8 cellular contexts compared by ENCODE assay signal in the genomic region with DNA sequence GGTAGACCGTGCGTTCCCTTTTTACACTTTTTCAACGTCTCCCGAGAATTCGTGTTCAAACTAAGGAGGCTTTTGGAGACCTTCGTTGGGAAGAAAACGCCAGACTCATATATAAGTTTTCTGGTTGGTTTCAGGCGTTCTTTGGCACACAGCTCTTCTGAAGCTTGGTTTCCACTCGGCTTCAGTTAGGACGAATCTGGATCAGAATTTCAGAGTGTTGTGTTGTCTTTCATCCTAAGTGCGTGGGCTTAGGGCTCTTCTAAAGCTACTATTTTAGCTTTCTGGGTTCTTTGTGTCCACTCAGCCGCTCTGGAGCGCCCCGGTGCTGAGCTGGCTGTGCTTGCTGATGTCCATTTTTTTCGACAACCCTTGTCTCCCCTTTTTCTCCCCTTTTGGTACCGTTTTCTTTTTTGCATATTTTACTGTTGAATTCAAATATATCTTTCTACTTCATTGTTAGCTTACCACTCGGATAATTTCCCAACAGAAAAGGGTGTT. TPM values are rescaled to one million over a fixed set of nuclear protein-coding genes. Genes with fewer than 3 reads are reported as not detected.
A peak's percentile ranks its signal among the peaks of the same experiment; 100 is the strongest.
DNase-seq lines count a peak whose midpoint lies in the region; ATAC-seq lines count a peak whose summit lies in the region.

No MANE protein-coding gene starts in this region.

- ATAC-seq in activated CD8-positive, alpha-beta memory T cell treated with anti-CD3 and anti-CD28 coated beads, Interleukin-2, amount 10 ng/mL, durations not matched to agents 7 days and 5 days: no peak
- no peak for ATAC-seq in GM18861 (IDR thresholded peaks at IDR 0.05; ENCODE audit: unreplicated experiment)

- peaks cover 52% of the 10 kb centered on the region for H3K36me3 Mint-ChIP-seq in activated CD8-positive, alpha-beta memory T cell treated with anti-CD3 and anti-CD28 coated beads, Interleukin-2, amount 10 ng/mL, durations not matched to agents 7 days and 5 days

- peak overlapping the region; percentile 79 for H3K27ac Mint-ChIP-seq in activated CD8-positive, alpha-beta memory T cell treated with anti-CD3 and anti-CD28 coated beads, Interleukin-2, amount 10 ng/mL, durations not matched to agents 7 days and 5 days

- H3K4me1 ChIP-seq in adipocyte (ENCODE audit: control insufficient read depth, insufficient read depth, low read length): peaks cover 46% of the 10 kb centered on the region
- H3K4me1 ChIP-seq in subcutaneous abdominal adipose tissue (ENCODE audit: control insufficient read depth in 5 of 5, insufficient read depth in 5 of 5, low read length in 5 of 5): peaks cover 10 to 55% (median 52%) of the 10 kb centered on the region in 5 donors

- H3K9ac ChIP-seq in adipocyte (ENCODE audit: low read length) (peak overlapping the region; percentile 99), subcutaneous abdominal adipose tissue (ENCODE audit: low read length in 5 of 5) (peak overlapping the region; percentile 85 to 97 (median 92))

- peak overlapping the region; percentile 94 for H3K27ac ChIP-seq in subcutaneous abdominal adipose tissue (ENCODE audit: low read depth, low read length)

- no peak for DNase-seq in activated CD8-positive, alpha-beta memory T cell treated with anti-CD3 and anti-CD28 coated beads, Interleukin-2, amount 10 ng/mL, durations not matched to agents 7 days and 5 days
- no peak for DNase-seq in activated CD8-positive, alpha-beta memory T cell treated with anti-CD3 and anti-CD28 coated beads for 24 hours
- peak; percentile 62 for DNase-seq in adipocyte (ENCODE audit: low read depth)
- peak; percentile 12 for DNase-seq in inferior parietal cortex (ENCODE audit: extremely low spot score)
- DNase-seq in Ammon's horn (ENCODE audit: low spot score): no peak
- DNase-seq in NCI-H2081 treated with DMSO at 0.1 percent for 48 hours (lab: John Stamatoyannopoulos, UW): no peak

- CTCF ChIA-PET in activated CD8-positive, alpha-beta memory T cell treated with anti-CD3 and anti-CD28 coated beads, Interleukin-2, amount 10 ng/mL, durations not matched to agents 7 days and 5 days (lab: Charles Lee): interaction anchor here (1.0 to 3.1 kb wide), 7 partner anchors 10 to 212 kb away, joined by 3 to 8 read pairs (median 3); no protein-coding TSS in a partner anchor

- H3K27me3 ChIP-seq in adipocyte (replicated peaks; ENCODE audit: control insufficient read depth, insufficient read depth, low read length) (no peaks in the 10 kb centered on the region), subcutaneous abdominal adipose tissue (ENCODE audit: control insufficient read depth in 5 of 5, insufficient read depth in 4 of 5, low read length in 5 of 5) (no peaks in the 10 kb centered on the region)

- H3K9me3 Mint-ChIP-seq in activated CD8-positive, alpha-beta memory T cell treated with anti-CD3 and anti-CD28 coated beads, Interleukin-2, amount 10 ng/mL, durations not matched to agents 7 days and 5 days (ENCODE audit: low read depth): no peaks in the 10 kb centered on the region

- H3K9me3 ChIP-seq in adipocyte (ENCODE audit: control insufficient read depth, low read length) (no peaks in the 10 kb centered on the region), subcutaneous abdominal adipose tissue (ENCODE audit: control insufficient read depth in 5 of 5, low read length in 5 of 5) (no peaks in the 10 kb centered on the region)

- H3K4me3 Mint-ChIP-seq in activated CD8-positive, alpha-beta memory T cell treated with anti-CD3 and anti-CD28 coated beads, Interleukin-2, amount 10 ng/mL, durations not matched to agents 7 days and 5 days: peak overlapping the region; percentile 89

- H3K4me1 Mint-ChIP-seq in activated CD8-positive, alpha-beta memory T cell treated with anti-CD3 and anti-CD28 coated beads, Interleukin-2, amount 10 ng/mL, durations not matched to agents 7 days and 5 days: peaks cover 67% of the 10 kb centered on the region

- H3K4me3 ChIP-seq in adipocyte (ENCODE audit: low read length) (peak overlapping the region; percentile 91), subcutaneous abdominal adipose tissue (ENCODE audit: low read depth in 1 of 5, low read length in 5 of 5) (peak overlapping the region; percentile 73 to 89 (median 83))

- no peaks in the 10 kb centered on the region for H3K27me3 Mint-ChIP-seq in activated CD8-positive, alpha-beta memory T cell treated with anti-CD3 and anti-CD28 coated beads, Interleukin-2, amount 10 ng/mL, durations not matched to agents 7 days and 5 days

- peaks cover 13% of the 10 kb centered on the region for H3K36me3 ChIP-seq in adipocyte (ENCODE audit: control insufficient read depth, insufficient read depth, low read length, severe bottlenecking)
- H3K36me3 ChIP-seq in subcutaneous abdominal adipose tissue (ENCODE audit: control insufficient read depth in 5 of 5, insufficient read depth in 5 of 5, low read length in 5 of 5): peaks cover 3 to 24% (median 14%) of the 10 kb centered on the region in 5 donors

RNA-seq across cellular contexts. Expression of a gene that starts 1.1 kb away (rescaled TPM):
- 100 to 1,000 TPM; 631 to 651 TPM for total RNA-seq in activated CD8-positive, alpha-beta memory T cell treated with anti-CD3 and anti-CD28 coated beads, Interleukin-2, amount 10 ng/mL, durations not matched to agents 7 days and 5 days

RNA-seq across cellular contexts. Expression of a gene that starts 23.5 kb away (rescaled TPM):
- total RNA-seq in activated CD8-positive, alpha-beta memory T cell treated with anti-CD3 and anti-CD28 coated beads, Interleukin-2, amount 10 ng/mL, durations not matched to agents 7 days and 5 days: 100 to 1,000 TPM; 260 to 318 TPM

RNA-seq across cellular contexts. Expression of a gene that starts 33.5 kb away (rescaled TPM):
- 1 to 10 TPM; 1.2 to 1.7 TPM for total RNA-seq in activated CD8-positive, alpha-beta memory T cell treated with anti-CD3 and anti-CD28 coated beads, Interleukin-2, amount 10 ng/mL, durations not matched to agents 7 days and 5 days

RNA-seq across cellular contexts. Expression of a gene that starts 33.8 kb away (rescaled TPM):
- total RNA-seq in activated CD8-positive, alpha-beta memory T cell treated with anti-CD3 and anti-CD28 coated beads, Interleukin-2, amount 10 ng/mL, durations not matched to agents 7 days and 5 days: not detected

RNA-seq across cellular contexts. Expression of a gene that starts 44.7 kb away (rescaled TPM):
- total RNA-seq in activated CD8-positive, alpha-beta memory T cell treated with anti-CD3 and anti-CD28 coated beads, Interleukin-2, amount 10 ng/mL, durations not matched to agents 7 days and 5 days: not detected

Comparison
In these comparisons a context has a peak if more than half of its experiments do, and no peak if none do; other contexts are left out.
1. DNase-seq: peak in adipocyte (single experiment) and inferior parietal cortex (single experiment); none in activated CD8-positive, alpha-beta memory T cell treated with anti-CD3 and anti-CD28 coated beads, Interleukin-2, amount 10 ng/mL, durations not matched to agents 7 days and 5 days (single experiment), activated CD8-positive, alpha-beta memory T cell treated with anti-CD3 and anti-CD28 coated beads for 24 hours (single experiment), Ammon's horn (single experiment) and NCI-H2081 treated with DMSO at 0.1 percent for 48 hours (single experiment).